14 cellular contexts compared by ENCODE assay signal in genomic region chr4:89641367-89641687, GRCh38.
DNase-seq lines count a peak whose midpoint lies in the region; ATAC-seq, FAIRE-seq and TF ChIP-seq lines count a peak whose summit lies in the region.
"Had no signal": no experiment of that assay in that cellular context is flagged by ENCODE, and none has a peak within 500 bp of the region (broad histone marks: within the 10 kb centered on the region; RNA-seq: fewer than 3 reads in every experiment).

No MANE protein-coding gene starts in this region.

- POLR2A ChIA-PET in SK-N-SH (lab: Yijun Ruan, JAX) = interaction anchor here (0.6 to 1.0 kb wide), 2 partner anchors 196 to 1612 kb away, joined by 3 read pairs; no protein-coding TSS in a partner anchor

- H3K36me3 ChIP-seq in SK-N-SH (replicated peaks in 1 of 2; ENCODE audit: control insufficient read depth in 1 of 2, insufficient read depth in 2 of 2, low read length in 1 of 2) = no peaks in the 10 kb centered on the region
- H3K36me3 ChIP-seq in astrocyte (ENCODE audit: insufficient read depth, low read length) = no peaks in the 10 kb centered on the region
- H3K36me3 ChIP-seq in skeletal muscle satellite cell (ENCODE audit: insufficient read depth, low read length) = no peaks in the 10 kb centered on the region
- no peaks in the 10 kb centered on the region for H3K36me3 ChIP-seq in adrenal gland (replicated peaks in 1 of 2)
- H3K36me3 ChIP-seq: MG63, WERI-Rb-1 had no signal

- H3K4me3 ChIP-seq in SK-N-SH (ENCODE audit: low read depth in 2 of 2, low read length in 1 of 2) (peak overlapping the region; percentile 17 to 38; a peak in 2 of 4 replicates), astrocyte (ENCODE audit: insufficient read depth, low read depth, low read length) (no peak overlapping the region), skeletal muscle satellite cell (ENCODE audit: low read length) (peak overlapping the region; percentile 1), adrenal gland (no peak overlapping the region)
- H3K4me3 ChIP-seq: MG63 had no signal

- H3K4me1 ChIP-seq in SK-N-SH (ENCODE audit: control insufficient read depth in 1 of 2, insufficient read depth in 2 of 2, low read depth in 1 of 2, low read length in 1 of 2) (peaks cover 0 to 4% of the 10 kb centered on the region in 2 experiments; a peak in 2 of 4 replicates), astrocyte (ENCODE audit: insufficient read depth, low read length) (peaks cover 3% of the 10 kb centered on the region), skeletal muscle satellite cell (ENCODE audit: control insufficient read depth, insufficient read depth, low read length) (no peaks in the 10 kb centered on the region), adrenal gland (replicated peaks in 1 of 2) (no peaks in the 10 kb centered on the region)

- H3K36me3 Mint-ChIP-seq in astrocyte (ENCODE audit: low read depth, unreplicated experiment) = no peaks in the 10 kb centered on the region
- H3K36me3 Mint-ChIP-seq: CD8-positive, alpha-beta T cell had no signal

- intact Hi-C loops in adrenal gland (cut with DNase I) = no loop called here

- no peak for DNase-seq in SK-N-SH
- DNase-seq in astrocyte (ENCODE audit: low read depth) = no peak
- DNase-seq in central memory CD4-positive, alpha-beta T cell = no peak
- no peak for DNase-seq in NCI-H82 (lab: John Stamatoyannopoulos, UW)
- DNase-seq in adrenal gland = no peak
- DNase-seq: NCI-H187 treated with DMSO at 0.1 percent for 48 hours had no signal

- no peak overlapping the region for H3K27ac ChIP-seq in SK-N-SH (ENCODE audit: low read depth in 2 of 2, low read length in 1 of 2)
- no peak overlapping the region for H3K27ac ChIP-seq in astrocyte (ENCODE audit: low read depth, low read length)
- H3K27ac ChIP-seq in adrenal gland = no peak overlapping the region

- TF ChIP-seq RAD21 in SK-N-SH (IDR thresholded peaks at IDR 0.05; ENCODE audit: low read length) = no peak

- WGBS in SK-N-SH (ENCODE audit: low lambda C conversion rate) = 54% methylated on average over 6 of the region's 6 CpGs
- 53 to 60% (median 55%) methylated on average over 6 of the region's 6 CpGs for WGBS in adrenal gland, 4 donors

- H3K9me3 ChIP-seq in SK-N-SH (no peaks in the 10 kb centered on the region), astrocyte (ENCODE audit: insufficient read depth, low read depth, low read length) (no peaks in the 10 kb centered on the region), skeletal muscle satellite cell (replicated peaks; ENCODE audit: low read length) (no peaks in the 10 kb centered on the region), adrenal gland (replicated peaks in 1 of 3) (no peaks in the 10 kb centered on the region)
- H3K9me3 ChIP-seq: MG63 had no signal

- no peak; the same call in 2 of the 3 replicates for ATAC-seq in SK-N-SH treated with all-trans-retinoic acid at 6 μM for 48 hours
- ATAC-seq: CD8-positive, alpha-beta T cell had no signal

- no peaks in the 10 kb centered on the region for H3K9me2 ChIP-seq in SK-N-SH

- no peaks in the 10 kb centered on the region for H3K4me1 Mint-ChIP-seq in astrocyte (ENCODE audit: low read depth, unreplicated experiment)

- TF ChIP-seq POLR2A in adrenal gland (IDR thresholded peaks at IDR 0.05) = no peak

- no peaks in the 10 kb centered on the region for H3F3A ChIP-seq in SK-N-SH (replicated peaks; ENCODE audit: insufficient read depth)

- H3K4me3 Mint-ChIP-seq in astrocyte (ENCODE audit: unreplicated experiment) = peak overlapping the region; percentile 75
- H3K4me3 Mint-ChIP-seq: CD8-positive, alpha-beta T cell had no signal

- H2AFZ ChIP-seq in SK-N-SH (ENCODE audit: low read depth) (peak overlapping the region; percentile 48; the same call in 1 of the 2 replicates), astrocyte (ENCODE audit: low read depth, low read length) (peak overlapping the region; percentile 75)

- TF ChIP-seq CTCF in SK-N-SH (IDR thresholded peaks at IDR 0.05) = no peak
- TF ChIP-seq CTCF in astrocyte (IDR thresholded peaks at IDR 0.05; ENCODE audit: insufficient read depth, low read depth, low read length) = no peak
- no peak for TF ChIP-seq CTCF in adrenal gland (IDR thresholded peaks at IDR 0.05)

- no peak for TF ChIP-seq EP300 in SK-N-SH (IDR thresholded peaks at IDR 0.05; ENCODE audit: borderline replicate concordance in 1 of 2, low read depth in 1 of 2, low read length in 1 of 2)

- no peaks in the 10 kb centered on the region for H3K27me3 Mint-ChIP-seq in astrocyte (ENCODE audit: low read depth, unreplicated experiment)

- H3K27ac Mint-ChIP-seq in astrocyte (ENCODE audit: unreplicated experiment) = no peak overlapping the region
- H3K27ac Mint-ChIP-seq: activated T-helper 2 cell treated with anti-CD3 and anti-CD28 coated beads, Interferon-gamma antibody, Interleukin-2, Interleukin-4, amounts not matched to agents 10 μg/mL and 5 μg/mL and 100 μg/mL, durations not matched to agents 14 hours and 24 hours and 36 hours; CD8-positive, alpha-beta T cell had no signal

- H3K79me2 ChIP-seq in SK-N-SH (ENCODE audit: insufficient read depth) (no peaks in the 10 kb centered on the region), astrocyte (ENCODE audit: insufficient read depth, low read length) (no peaks in the 10 kb centered on the region)

- CTCF ChIA-PET in SK-N-SH (lab: Yijun Ruan, JAX) = interaction anchor here (0.7 to 2.0 kb wide), 35 partner anchors 10 to 651 kb away, joined by 3 to 20 read pairs (median 4); partner anchors contain the start of gene MMRN1

- H3K9me3 Mint-ChIP-seq in astrocyte (ENCODE audit: unreplicated experiment) = no peaks in the 10 kb centered on the region
- H3K9me3 Mint-ChIP-seq: activated T-helper 2 cell treated with anti-CD3 and anti-CD28 coated beads, Interferon-gamma antibody, Interleukin-2, Interleukin-4, amounts not matched to agents 10 μg/mL and 5 μg/mL and 100 μg/mL, durations not matched to agents 14 hours and 24 hours and 36 hours; CD8-positive, alpha-beta T cell had no signal

- H4K20me1 ChIP-seq in SK-N-SH (ENCODE audit: insufficient read depth) (no peaks in the 10 kb centered on the region), astrocyte (ENCODE audit: insufficient read depth, low read length) (no peaks in the 10 kb centered on the region)

- FAIRE-seq in astrocyte (lab: Jason Lieb, UNC) (no peak), islet of Langerhans (lab: Jason Lieb, UNC) (peak; percentile 70)
- FAIRE-seq: colon had no signal

- no peak overlapping the region for H3K9ac ChIP-seq in SK-N-SH
- no peak overlapping the region for H3K9ac ChIP-seq in astrocyte (ENCODE audit: low read length)
- no peak overlapping the region for H3K9ac ChIP-seq in skeletal muscle satellite cell (ENCODE audit: low read depth, low read length)

- H3K4me2 ChIP-seq in SK-N-SH (0 out of 2 replicates have a peak overlapping the region, but pooled peaks have one; percentile 53), astrocyte (ENCODE audit: low read length) (peak overlapping the region; percentile 65), skeletal muscle satellite cell (ENCODE audit: low read length) (peak overlapping the region; percentile 30)

- H3K27me3 ChIP-seq in SK-N-SH (ENCODE audit: insufficient read depth) = no peaks in the 10 kb centered on the region
- no peaks in the 10 kb centered on the region for H3K27me3 ChIP-seq in astrocyte (ENCODE audit: insufficient read depth, low read length)
- H3K27me3 ChIP-seq in skeletal muscle satellite cell (ENCODE audit: control insufficient read depth, insufficient read depth, low read length) = peaks cover 2% of the 10 kb centered on the region
- peaks cover 5% of the 10 kb centered on the region for H3K27me3 ChIP-seq in adrenal gland
- H3K27me3 ChIP-seq: MG63 had no signal

TF ChIP-seq in SK-N-SH, 30 proteins besides CTCF, POLR2A, EP300 and RAD21:
- TF ChIP-seq RXRA (IDR thresholded peaks at IDR 0.05; ENCODE audit: borderline replicate concordance, low read depth) (no peak), NRF1 (IDR thresholded peaks at IDR 0.05; ENCODE audit: low read depth, low read length) (no peak), GABPA (IDR thresholded peaks at IDR 0.05; ENCODE audit: low read depth) (no peak), CHD2 (IDR thresholded peaks at IDR 0.05; ENCODE audit: low read length, partially characterized antibody) (no peak), TAF1 (IDR thresholded peaks at IDR 0.05; ENCODE audit: borderline replicate concordance, low read depth, low read length) (no peak), POLR2AphosphoS5 (IDR thresholded peaks at IDR 0.05; ENCODE audit: low read depth, low read length) (no peak), GATA2 (CRISPR knock-in tag; IDR thresholded peaks at IDR 0.05) (no peak), EZH2phosphoT487 (IDR thresholded peaks at IDR 0.05; ENCODE audit: borderline replicate concordance, low read depth) (no peak)

TF ChIP-seq in SK-N-SH treated with all-trans-retinoic acid at 6 μM for 48 hours, 23 proteins besides CTCF, POLR2A, EP300 and RAD21:
- TF ChIP-seq OSR1 (CRISPR knock-in tag; IDR thresholded peaks at IDR 0.05) (no peak), GLIS3 (CRISPR knock-in tag; IDR thresholded peaks at IDR 0.05) (no peak), ZC3H10 (CRISPR knock-in tag; IDR thresholded peaks at IDR 0.05) (no peak)

Comparison
In these comparisons a context has a peak if more than half of its experiments do, and no peak if none do; other contexts are left out.
1. H3K4me3 ChIP-seq: peak in SK-N-SH (2 of 2) and skeletal muscle satellite cell (single experiment); none in astrocyte (single experiment) and adrenal gland (0 of 4).
2. Peak in every context shown above with its lines, with median percentiles within 50 percentile points of each other: H3K4me2 ChIP-seq.